8 cellular contexts compared by ENCODE assay signal in the genomic region with DNA sequence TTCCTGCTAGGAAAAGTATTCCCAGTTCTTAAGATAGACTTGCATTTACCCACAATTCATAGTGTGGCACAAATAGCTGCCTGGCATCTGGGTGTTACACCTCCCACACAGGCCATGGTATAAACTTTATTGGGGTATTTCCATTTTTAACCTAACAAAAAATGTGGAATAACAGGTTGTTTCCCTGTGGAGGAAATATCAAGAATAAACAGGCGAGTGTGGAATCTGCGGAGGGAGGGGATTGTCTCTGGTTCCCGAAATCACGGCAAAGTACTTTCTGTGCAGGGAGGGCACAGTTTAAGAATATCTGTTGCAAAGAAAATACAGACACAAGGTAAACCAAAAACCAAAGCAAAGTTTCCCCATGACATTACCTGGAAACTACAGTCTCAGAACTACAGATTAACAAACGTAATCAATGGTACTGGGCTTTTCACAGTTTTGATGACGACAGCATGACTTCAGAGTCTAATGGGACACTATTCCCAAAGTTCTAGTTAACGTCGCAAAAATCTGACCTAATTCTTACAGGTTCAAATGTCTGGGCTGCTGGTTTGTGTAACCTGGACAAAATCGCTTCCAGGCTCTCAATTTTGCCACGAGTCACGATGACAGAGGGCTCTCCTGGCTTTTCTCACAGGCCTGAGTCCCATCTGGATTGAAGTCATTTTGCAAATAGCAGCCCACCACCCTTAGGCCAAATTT. TPM values are rescaled to one million over a fixed set of nuclear protein-coding genes. Genes with fewer than 3 reads are reported as not detected.
DNase-seq lines count a peak whose midpoint lies in the region; ATAC-seq, FAIRE-seq and TF ChIP-seq lines count a peak whose summit lies in the region.

No MANE protein-coding gene starts in this region.

- H3K27ac Mint-ChIP-seq in CD4-positive, alpha-beta T cell: peak overlapping the region; percentile 89
- peak overlapping the region; percentile 53 for H3K27ac Mint-ChIP-seq in neural crest cell (ENCODE audit: unreplicated experiment)

- H3K79me1 ChIP-seq in H1 (ENCODE audit: low read depth, low read length): peaks cover 3% of the 10 kb centered on the region; the same call in 1 of the 2 replicates

- H2BK20ac ChIP-seq in H1 (ENCODE audit: low read length): no peak overlapping the region

- no peak overlapping the region for H3K14ac ChIP-seq in H1 (ENCODE audit: insufficient read length)

- no peaks in the 10 kb centered on the region for H3K9me3 ChIP-seq in CD4-positive, alpha-beta T cell (ENCODE audit: control insufficient read depth, low read length)
- H3K9me3 ChIP-seq in NT2/D1 (ENCODE audit: insufficient read depth, low read length): no peaks in the 10 kb centered on the region
- no peaks in the 10 kb centered on the region for H3K9me3 ChIP-seq in H1 (ENCODE audit: insufficient read depth in 2 of 2, low read depth in 1 of 2, low read length in 1 of 2)

- H2BK12ac ChIP-seq in H1 (ENCODE audit: low read depth, low read length): no peak overlapping the region

- peaks cover 49% of the 10 kb centered on the region for H3K36me3 Mint-ChIP-seq in CD4-positive, alpha-beta T cell (ENCODE audit: low read depth)
- peaks cover 3% of the 10 kb centered on the region for H3K36me3 Mint-ChIP-seq in neural crest cell (ENCODE audit: low read depth)

- H3K9ac ChIP-seq in NT2/D1 (ENCODE audit: insufficient read length, low read depth): peak overlapping the region; percentile 100
- peak overlapping the region; percentile 37 to 92 (median 76); a peak in 6 of 7 replicates for H3K9ac ChIP-seq in H1 (replicated peaks in 1 of 4; ENCODE audit: extremely low read depth in 1 of 4, low read depth in 3 of 4, low read length in 3 of 4)

- H3K36me3 ChIP-seq in NT2/D1 (ENCODE audit: insufficient read depth, insufficient read length, low read length): peaks cover 15% of the 10 kb centered on the region
- H3K36me3 ChIP-seq in H1 (ENCODE audit: control insufficient read depth in 2 of 4, insufficient read depth in 4 of 4, low read length in 3 of 4): no peaks in the 10 kb centered on the region

- H3K23ac ChIP-seq in H1 (ENCODE audit: insufficient read length): no peak overlapping the region

- no peak for TF ChIP-seq CTCF in CD4-positive, alpha-beta T cell (IDR thresholded peaks at IDR 0.05)
- TF ChIP-seq CTCF in H1 (IDR thresholded peaks at IDR 0.05; ENCODE audit: control extremely low read depth in 1 of 3, insufficient read depth in 1 of 3, low read depth in 1 of 3, low read length in 3 of 3): no peak
- TF ChIP-seq CTCF in neural crest cell (conservative IDR thresholded peaks at IDR 0.05): no peak

- ATAC-seq in CD4-positive, alpha-beta T cell (ENCODE audit: poor library complexity): no peak
- no peak for ATAC-seq in HG02763 (IDR thresholded peaks at IDR 0.05; ENCODE audit: unreplicated experiment)

- no peak overlapping the region for H4K91ac ChIP-seq in H1 (replicated peaks; ENCODE audit: insufficient read length, low read length)

- H3K27me3 ChIP-seq in CD4-positive, alpha-beta T cell (ENCODE audit: control insufficient read depth, insufficient read depth, low read length): no peaks in the 10 kb centered on the region
- no peaks in the 10 kb centered on the region for H3K27me3 ChIP-seq in NT2/D1 (ENCODE audit: insufficient read depth, insufficient read length)
- no peaks in the 10 kb centered on the region for H3K27me3 ChIP-seq in H1 (replicated peaks in 1 of 4; ENCODE audit: control insufficient read depth in 3 of 4, extremely low read depth in 1 of 4, insufficient read depth in 3 of 4, low read length in 3 of 4)

- H2BK5ac ChIP-seq in H1 (ENCODE audit: low read depth, low read length): no peak overlapping the region

- H4K5ac ChIP-seq in H1 (ENCODE audit: insufficient read length, low read depth, low read length): no peak overlapping the region

- peak overlapping the region; percentile 87 for H3K27ac ChIP-seq in CD4-positive, alpha-beta T cell (ENCODE audit: low read depth, low read length)
- no peak overlapping the region for H3K27ac ChIP-seq in H1 (ENCODE audit: low read depth, low read length)

- H3K4me1 Mint-ChIP-seq in CD4-positive, alpha-beta T cell (ENCODE audit: low read depth): peaks cover 69% of the 10 kb centered on the region
- H3K4me1 Mint-ChIP-seq in neural crest cell: peaks cover 55% of the 10 kb centered on the region

- H3K9me3 Mint-ChIP-seq in CD4-positive, alpha-beta T cell: no peaks in the 10 kb centered on the region
- no peaks in the 10 kb centered on the region for H3K9me3 Mint-ChIP-seq in neural crest cell

- no peak for FAIRE-seq in H1 (lab: Jason Lieb, UNC)

- no peak overlapping the region for H3K4ac ChIP-seq in H1 (replicated peaks; ENCODE audit: insufficient read length, low read depth, low read length)

- POLR2A ChIA-PET in CD4-positive, alpha-beta T cell (lab: Charles Lee): interaction anchor here (0.5 to 2.3 kb wide), 9 partner anchors 35 to 330 kb away, joined by 3 to 26 read pairs (median 13); partner anchors contain the start of genes ARID5A, CIAO1, DUSP2 and SNRNP200
- POLR2A ChIA-PET in H1 (lab: Charles Lee; ENCODE audit: partially characterized antibody): interaction anchor here (0.9 to 2.2 kb wide), 3 partner anchors 46 to 62 kb away, joined by 3 to 6 read pairs (median 5); partner anchors contain the start of gene DUSP2

- CTCF ChIA-PET in CD4-positive, alpha-beta T cell (lab: Charles Lee): interaction anchor here (1.3 to 1.6 kb wide), 2 partner anchors 12 to 33 kb away, joined by 3 to 4 read pairs; no protein-coding TSS in a partner anchor
- CTCF ChIA-PET in H1 (lab: Charles Lee; ENCODE audit: partially characterized antibody): no interaction called here

- H3K79me2 ChIP-seq in H1 (ENCODE audit: control insufficient read depth in 1 of 2, insufficient read depth in 2 of 2, low read length in 2 of 2): peaks cover 47 to 63% of the 10 kb centered on the region in 2 experiments

- in situ Hi-C loops in ACHN (cut with HindIII; ENCODE audit: low pct_ligation_motif_present, low pct_unique_long_range_greater_than_20kb, low sequenced_read_pairs): no loop called here

- H3K23me2 ChIP-seq in H1 (ENCODE audit: low read depth, low read length): peaks cover 8% of the 10 kb centered on the region; the same call in 1 of the 2 replicates

- H3K27me3 Mint-ChIP-seq in CD4-positive, alpha-beta T cell: no peaks in the 10 kb centered on the region
- H3K27me3 Mint-ChIP-seq in neural crest cell (ENCODE audit: low read depth): no peaks in the 10 kb centered on the region

- TF ChIP-seq RAD21 in H1 (IDR thresholded peaks at IDR 0.05 in 1 of 2, conservative IDR thresholded peaks at IDR 0.05 in 1 of 2; ENCODE audit: low read depth in 2 of 2, low read length in 2 of 2): no peak

- H3K4me3 ChIP-seq in NT2/D1 (ENCODE audit: insufficient read length, low read depth) (peak overlapping the region; percentile 96), H1 (ENCODE audit: extremely low read depth in 1 of 4, insufficient read depth in 2 of 4, low read depth in 3 of 4, low read length in 4 of 4) (peak overlapping the region; percentile 60 to 93 (median 76))

- DNase-seq in CD4-positive, alpha-beta T cell: no peak
- DNase-seq in NT2/D1 (ENCODE audit: low read depth, low spot score): no peak
- no peak for DNase-seq in H1 (ENCODE audit: low read depth in 1 of 2, low spot score in 2 of 2)
- DNase-seq in neural crest cell (ENCODE audit: low read depth, low spot score): no peak
- DNase-seq in NCI-H82 (lab: John Stamatoyannopoulos, UW): no peak
- no peak for DNase-seq in COLO829 (ENCODE audit: low spot score)
- DNase-seq in ACHN: no peak

- TF ChIP-seq POLR2A in H1 (IDR thresholded peaks at IDR 0.05; ENCODE audit: control extremely low read depth in 1 of 2, low read depth in 2 of 2, low read length in 2 of 2): no peak

- intact Hi-C loops in CD4-positive, alpha-beta T cell (cut with DNase I, micrococcal nuclease): loop anchor here (5.0 to 10.0 kb wide), 4 partner anchors 60 to 325 kb away; partner anchors contain the start of genes DUSP2 (in 1 of the 2), ITPRIPL1 (in 1 of the 2) and NEURL3 (in 1 of the 2)

- H4K8ac ChIP-seq in H1 (ENCODE audit: extremely low read depth, insufficient read depth, low read length): no peak overlapping the region

- peak overlapping the region; percentile 86 to 91 for H3K4me2 ChIP-seq in H1 (ENCODE audit: insufficient read depth in 1 of 2, low read depth in 2 of 2, low read length in 2 of 2)

- H2BK120ac ChIP-seq in H1 (replicated peaks; ENCODE audit: low read depth, low read length): no peak overlapping the region

- H2AFZ ChIP-seq in H1 (ENCODE audit: low read length): no peak overlapping the region

- WGBS in H1 (ENCODE audit: extremely low coverage in 1 of 2, insufficient coverage in 1 of 2, insufficient read length in 1 of 2, insufficient replicate concordance in 2 of 2, low coverage in 1 of 2, low lambda C conversion rate in 2 of 2, missing lambda C conversion rate in 1 of 2), 2 experiments: 44% methylated on average over 11 of the region's 11 CpGs; no CpG with 5 or more reads in 1 of the 2 experiments

- no peak for TF ChIP-seq EP300 in H1 (IDR thresholded peaks at IDR 0.05; ENCODE audit: borderline replicate concordance in 1 of 2, low read depth in 2 of 2, low read length in 2 of 2)

- no peak overlapping the region for H3K56ac ChIP-seq in H1 (replicated peaks; ENCODE audit: insufficient read length, low read depth, low read length)

- H3K4me3 Mint-ChIP-seq in CD4-positive, alpha-beta T cell: peak overlapping the region; percentile 96
- H3K4me3 Mint-ChIP-seq in neural crest cell: peak overlapping the region; percentile 96

- H2BK15ac ChIP-seq in H1 (ENCODE audit: low read length): no peak overlapping the region

- no peak overlapping the region for H3K18ac ChIP-seq in H1 (ENCODE audit: extremely low read depth, low read length)

- H3K4me1 ChIP-seq in NT2/D1 (ENCODE audit: insufficient read depth, insufficient read length) (peaks cover 6% of the 10 kb centered on the region), H1 (replicated peaks in 1 of 4; ENCODE audit: control insufficient read depth in 3 of 4, insufficient read depth in 4 of 4, low read length in 3 of 4) (peaks cover 4 to 8% (median 5%) of the 10 kb centered on the region in 4 experiments; a peak in 5 of 7 replicates)

- peaks cover 25 to 29% of the 10 kb centered on the region in 2 experiments for H4K20me1 ChIP-seq in H1 (replicated peaks in 1 of 2; ENCODE audit: control insufficient read depth in 1 of 2, insufficient read depth in 2 of 2, low read length in 2 of 2)

- H2AK5ac ChIP-seq in H1 (ENCODE audit: low read depth, low read length): no peak overlapping the region

RNA-seq across cellular contexts. Expression of gene STARD7, which starts 1.4 kb away (rescaled TPM):
- 10 to 100 TPM; 57.4 to 58.6 TPM for total RNA-seq in CD4-positive, alpha-beta T cell
- 200 and 207 TPM in 2 replicates for total RNA-seq in H1 (2021; fragmentation: NEBNext Ultra II Directional; extraction: Animal tissue kit (Norgen Biotek cat#: 25700))
- polyA plus RNA-seq in H1 (2011; rRNA removed): 60.3 and 89.1 TPM in 2 replicates
- 90.5 TPM for polyA plus RNA-seq in H1 (2011; cell fraction: cytosol; rRNA removed)
- polyA plus RNA-seq in H1 (2011; cell fraction: nucleus; rRNA removed): 50.4 TPM
- polyA plus RNA-seq in H1 (2012, experiment 1 of 2): 125 to 145 TPM (median 130 TPM) in 4 replicates
- 61.7 TPM for polyA plus RNA-seq in H1 (2012, experiment 2 of 2)
- 108 TPM for polyA plus RNA-seq in H1 (2013, experiment 1 of 2)
- 99.9 TPM for polyA plus RNA-seq in H1 (2013, experiment 2 of 2)
- 116 and 121 TPM in 2 replicates for polyA minus RNA-seq in H1 (2011; rRNA and poly(A)+ RNA removed)
- 74.0 TPM for polyA minus RNA-seq in H1 (2011; cell fraction: cytosol; rRNA and poly(A)+ RNA removed)
- 149 TPM for polyA minus RNA-seq in H1 (2011; cell fraction: nucleus; rRNA and poly(A)+ RNA removed)
- total RNA-seq in neural crest cell: 178 and 186 TPM in 2 replicates

RNA-seq across cellular contexts. Expression of gene TMEM127, which starts 58.6 kb away (rescaled TPM):
- 10 to 100 TPM; 34.2 to 36.0 TPM for total RNA-seq in CD4-positive, alpha-beta T cell
- 25.0 and 25.4 TPM in 2 replicates for total RNA-seq in H1 (2021; fragmentation: NEBNext Ultra II Directional; extraction: Animal tissue kit (Norgen Biotek cat#: 25700))
- polyA plus RNA-seq in H1 (2011; rRNA removed): 41.0 and 45.1 TPM in 2 replicates
- 18.7 TPM for polyA plus RNA-seq in H1 (2011; cell fraction: cytosol; rRNA removed)
- polyA plus RNA-seq in H1 (2011; cell fraction: nucleus; rRNA removed): 27.6 TPM
- polyA plus RNA-seq in H1 (2012, experiment 1 of 2): 16.6 to 20.6 TPM (median 18.4 TPM) in 4 replicates
- polyA plus RNA-seq in H1 (2012, experiment 2 of 2): 14.4 TPM
- 26.3 TPM for polyA plus RNA-seq in H1 (2013, experiment 1 of 2)
- polyA plus RNA-seq in H1 (2013, experiment 2 of 2): 30.3 TPM
- 35.4 and 37.9 TPM in 2 replicates for polyA minus RNA-seq in H1 (2011; rRNA and poly(A)+ RNA removed)
- polyA minus RNA-seq in H1 (2011; cell fraction: cytosol; rRNA and poly(A)+ RNA removed): 15.1 TPM
- polyA minus RNA-seq in H1 (2011; cell fraction: nucleus; rRNA and poly(A)+ RNA removed): 12.3 TPM
- total RNA-seq in neural crest cell: 28.8 and 30.6 TPM in 2 replicates

RNA-seq across cellular contexts. Expression of gene CIAO1, which starts 58.8 kb away (rescaled TPM):
- total RNA-seq in CD4-positive, alpha-beta T cell: 10 to 100 TPM; 55.4 to 55.6 TPM
- total RNA-seq in H1 (2021; fragmentation: NEBNext Ultra II Directional; extraction: Animal tissue kit (Norgen Biotek cat#: 25700)): 63.7 and 69.9 TPM in 2 replicates
- 99.2 and 113 TPM in 2 replicates for polyA plus RNA-seq in H1 (2011; rRNA removed)
- 110 TPM for polyA plus RNA-seq in H1 (2011; cell fraction: cytosol; rRNA removed)
- polyA plus RNA-seq in H1 (2011; cell fraction: nucleus; rRNA removed): 89.6 TPM
- polyA plus RNA-seq in H1 (2012, experiment 1 of 2): 56.8 to 65.7 TPM (median 60.0 TPM) in 4 replicates
- polyA plus RNA-seq in H1 (2012, experiment 2 of 2): 58.6 TPM
- polyA plus RNA-seq in H1 (2013, experiment 1 of 2): 40.7 TPM
- 38.5 TPM for polyA plus RNA-seq in H1 (2013, experiment 2 of 2)
- polyA minus RNA-seq in H1 (2011; rRNA and poly(A)+ RNA removed): 124 and 131 TPM in 2 replicates
- polyA minus RNA-seq in H1 (2011; cell fraction: cytosol; rRNA and poly(A)+ RNA removed): 51.7 TPM
- polyA minus RNA-seq in H1 (2011; cell fraction: nucleus; rRNA and poly(A)+ RNA removed): 51.3 TPM
- 89.8 and 91.1 TPM in 2 replicates for total RNA-seq in neural crest cell
